ENCODE assay signal across 17 cellular contexts in genomic region chr12:111754671-111755070, GRCh38. TPM values are rescaled to one million over a fixed set of nuclear protein-coding genes. Genes with fewer than 3 reads are reported as not detected.
A peak's percentile ranks its signal among the peaks of the same experiment; 100 is the strongest.
DNase-seq lines count a peak whose midpoint lies in the region; ATAC-seq and TF ChIP-seq lines count a peak whose summit lies in the region.
"Had no signal": no experiment of that assay in that cellular context is flagged by ENCODE, and none has a peak within 500 bp of the region (broad histone marks: within the 10 kb centered on the region; RNA-seq: fewer than 3 reads in every experiment).

No MANE protein-coding gene starts in this region.

- WGBS in adrenal gland, 4 donors: 46 to 59% (median 50%) methylated on average over 4 to 8 of the region's 8 CpGs
- WGBS in right cardiac atrium: 47% methylated on average over 8 of the region's 8 CpGs

- H3K4me3 ChIP-seq in adrenal gland (no peak overlapping the region), right cardiac atrium (ENCODE audit: low read length) (no peak overlapping the region)
- H3K4me3 ChIP-seq: GM23338, K562, PC-9 had no signal

- no peak for TF ChIP-seq POLR2A in adrenal gland (IDR thresholded peaks at IDR 0.05)

- no peak for TF ChIP-seq CTCF in adrenal gland (IDR thresholded peaks at IDR 0.05)

- peaks cover 17 to 36% of the 10 kb centered on the region in 2 donors for H3K4me1 ChIP-seq in adrenal gland (replicated peaks in 1 of 2)
- H3K4me1 ChIP-seq in right cardiac atrium (ENCODE audit: control insufficient read depth, insufficient read depth, low read length): peaks cover 21% of the 10 kb centered on the region

- DNase-seq in adrenal gland: peak; percentile 57 to 86 (median 81)
- DNase-seq in Right ventricle myocardium inferior (ENCODE audit: missing footprints): no peak
- DNase-seq in right cardiac atrium: peak; percentile 49 to 85 (median 81)
- DNase-seq in substantia nigra (lab: John Stamatoyannopoulos, UW): peak in 25 of 49 donors; percentile 8 to 60 (median 32)
- DNase-seq in activated naive CD4-positive, alpha-beta T cell treated with anti-CD3 and anti-CD28 coated beads, Interleukin-2, amount 50 U/mL, for 16 hours: no peak
- DNase-seq in AG20443 (ENCODE audit: low spot score): no peak
- DNase-seq: ACHN; CD4-positive, alpha-beta T cell; NCI-H146; NCI-H2081; NCI-H510A treated with DMSO at 0.1 percent for 48 hours; NCI-H82; PC-9 had no signal

- intact Hi-C loops in adrenal gland (cut with DNase I): loop anchor here (5.0 kb wide), 1 partner anchor 58 kb away; no protein-coding TSS in a partner anchor
- intact Hi-C loops in Right ventricle myocardium inferior (cut with DNase I): loop anchor here (1.0 kb wide), 1 partner anchor 34 kb away; no protein-coding TSS in a partner anchor
- intact Hi-C loops in right cardiac atrium (cut with DNase I): loop anchor here (5.0 kb wide), 2 partner anchors 38 to 58 kb away; no protein-coding TSS in a partner anchor

- peak overlapping the region in 4 of 5 donors; percentile 50 to 80 (median 66) for H3K27ac ChIP-seq in adrenal gland
- peak overlapping the region; percentile 85 for H3K27ac ChIP-seq in right cardiac atrium (ENCODE audit: low read length)
- no peak overlapping the region for H3K27ac ChIP-seq in substantia nigra (ENCODE audit: low read depth, low read length, poor library complexity, severe bottlenecking)
- H3K27ac ChIP-seq: PC-9 had no signal

- H3K27me3 ChIP-seq in adrenal gland: no peaks in the 10 kb centered on the region
- H3K27me3 ChIP-seq in right cardiac atrium (ENCODE audit: control insufficient read depth, insufficient read depth): no peaks in the 10 kb centered on the region

- H3K9me3 ChIP-seq in adrenal gland (replicated peaks in 1 of 3): no peaks in the 10 kb centered on the region
- no peaks in the 10 kb centered on the region for H3K9me3 ChIP-seq in right cardiac atrium (ENCODE audit: control insufficient read depth, low read length)

- ATAC-seq in Right ventricle myocardium inferior: peak; percentile 59
- peak; percentile 28 to 50 for ATAC-seq in right cardiac atrium
- no peak for ATAC-seq in GM18861 (IDR thresholded peaks at IDR 0.05; ENCODE audit: unreplicated experiment)
- ATAC-seq: GM23338, HCT116, K562 had no signal

- H3K36me3 ChIP-seq in adrenal gland (replicated peaks in 1 of 2): no peaks in the 10 kb centered on the region

RNA-seq across cellular contexts. Expression of gene ALDH2, which starts 12.1 kb away (rescaled TPM):
- total RNA-seq in adrenal gland (100 to 1,000 TPM; 302 to 536 (median 428) TPM), Right ventricle myocardium inferior (382 TPM), right cardiac atrium (100 to 1,000 TPM; 307 to 423 (median 349) TPM)
- polyA plus RNA-seq in adrenal gland (100 to 1,000 TPM in 2 of 3 donors, 10 to 100 TPM in 1; 52.2 to 263 (median 138) TPM), right cardiac atrium (284 TPM)

Comparison
In these comparisons a context has a peak if more than half of its experiments do, and no peak if none do; other contexts are left out.
1. DNase-seq: peak in adrenal gland (7 of 7), right cardiac atrium (3 of 3) and substantia nigra (25 of 49); none in Right ventricle myocardium inferior (single experiment), activated naive CD4-positive, alpha-beta T cell treated with anti-CD3 and anti-CD28 coated beads, Interleukin-2, amount 50 U/mL, for 16 hours (single experiment) and AG20443 (single experiment).